ENCODE assay signal across 16 cellular contexts in the genomic region with DNA sequence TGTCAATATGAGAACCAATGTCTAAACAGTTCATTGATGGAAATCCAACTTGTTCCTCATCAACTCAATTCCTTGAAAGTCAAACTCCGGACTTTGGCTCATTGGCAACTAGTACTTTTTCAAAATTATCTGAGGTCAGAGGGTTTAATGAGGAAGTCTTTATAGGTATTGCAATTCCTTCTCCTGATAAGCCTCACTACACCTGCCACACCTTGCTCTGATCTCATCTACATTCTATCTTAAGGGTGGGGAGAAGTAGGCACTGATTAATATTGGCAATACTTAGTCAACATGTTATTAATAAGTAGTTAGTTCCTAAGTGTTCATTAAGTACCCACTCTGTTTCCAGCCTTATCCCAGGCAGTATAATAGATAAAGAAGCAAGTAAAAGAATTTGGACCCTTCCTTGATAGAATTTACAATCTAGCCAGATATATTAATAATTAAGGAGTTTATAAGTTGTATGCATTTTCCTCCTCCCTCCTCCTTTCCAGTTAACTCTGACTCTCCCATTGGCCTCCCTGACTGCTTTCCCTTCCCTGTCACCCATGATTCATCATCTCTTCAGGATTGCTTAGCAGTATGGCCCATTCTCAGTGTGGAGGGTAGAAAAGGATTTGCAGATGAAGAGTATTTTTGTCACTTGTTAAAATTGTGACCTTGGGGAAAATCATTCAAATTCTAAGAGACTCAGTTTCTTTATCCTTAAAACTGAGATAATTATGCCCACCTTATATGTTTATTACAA.
"Had no signal": no experiment of that assay in that cellular context is flagged by ENCODE, and none has a peak within 500 bp of the region (broad histone marks: within the 10 kb centered on the region; RNA-seq: fewer than 3 reads in every experiment).

No MANE protein-coding gene starts in this region.

- H3K9me3 Mint-ChIP-seq: activated naive CD4-positive, alpha-beta T cell treated with anti-CD3 and anti-CD28 coated beads for 36 hours; activated T-helper 2 cell treated with anti-CD3 and anti-CD28 coated beads, Interferon-gamma antibody, Interleukin-2, Interleukin-4, amounts not matched to agents 10 μg/mL and 5 μg/mL and 100 μg/mL, durations not matched to agents 14 hours and 24 hours and 36 hours; immature natural killer cell had no signal

- H3K27me3 ChIP-seq: cardiac muscle cell, neutrophil, thyroid gland had no signal

- H3K36me3 ChIP-seq: cardiac muscle cell, neutrophil, thyroid gland had no signal

- H3K36me3 Mint-ChIP-seq: natural killer cell; stimulated activated effector memory CD8-positive, alpha-beta T cell treated with anti-CD3 and anti-CD28 coated beads, Interleukin-12 subunit alpha, Interleukin-12 subunit beta, amount 100 ng/mL, for 72 hours had no signal

- DNase-seq: activated CD4-positive, alpha-beta T cell treated with anti-CD3 and anti-CD28 coated beads, Interleukin-2, amount 50 U/mL, for 4 hours; activated naive CD4-positive, alpha-beta T cell treated with anti-CD3 and anti-CD28 coated beads for 36 hours; activated T-cell treated with anti-CD3 and anti-CD28 coated beads for 4 hours; cortex of kidney; effector CD8-positive, alpha-beta T cell; foreskin melanocyte; immature natural killer cell; left cardiac atrium; natural killer cell; retina; thyroid gland had no signal

- H3K27ac ChIP-seq: cardiac muscle cell, neutrophil, thyroid gland had no signal

- H3K27ac Mint-ChIP-seq: activated naive CD4-positive, alpha-beta T cell treated with anti-CD3 and anti-CD28 coated beads for 36 hours; activated T-helper 2 cell treated with anti-CD3 and anti-CD28 coated beads, Interferon-gamma antibody, Interleukin-2, Interleukin-4, amounts not matched to agents 10 μg/mL and 5 μg/mL and 100 μg/mL, durations not matched to agents 14 hours and 24 hours and 36 hours; natural killer cell; stimulated activated effector memory CD8-positive, alpha-beta T cell treated with anti-CD3 and anti-CD28 coated beads, Interleukin-12 subunit alpha, Interleukin-12 subunit beta, amount 100 ng/mL, for 72 hours had no signal

- H3K4me3 ChIP-seq: cardiac muscle cell, lung, thyroid gland had no signal

- ATAC-seq: left cardiac atrium; natural killer cell; stimulated activated effector memory CD8-positive, alpha-beta T cell treated with anti-CD3 and anti-CD28 coated beads, Interleukin-12 subunit alpha, Interleukin-12 subunit beta, amount 100 ng/mL, for 72 hours had no signal

- H3K9me3 ChIP-seq: neutrophil, thyroid gland had no signal

- H3K4me1 ChIP-seq: thyroid gland had no signal

- H3K4me3 Mint-ChIP-seq: activated naive CD4-positive, alpha-beta T cell treated with anti-CD3 and anti-CD28 coated beads for 36 hours; immature natural killer cell; natural killer cell; stimulated activated effector memory CD8-positive, alpha-beta T cell treated with anti-CD3 and anti-CD28 coated beads, Interleukin-12 subunit alpha, Interleukin-12 subunit beta, amount 100 ng/mL, for 72 hours had no signal
